In genomic region chr2:198053173-198053572, GRCh38 we compare ENCODE assay signal across 20 cellular contexts.
DNase-seq lines count a peak whose midpoint lies in the region; ATAC-seq and TF ChIP-seq lines count a peak whose summit lies in the region.
"Had no signal": no experiment of that assay in that cellular context is flagged by ENCODE, and none has a peak within 500 bp of the region (broad histone marks: within the 10 kb centered on the region; RNA-seq: fewer than 3 reads in every experiment).

No MANE protein-coding gene starts in this region.

- no peak overlapping the region for H3K4me3 Mint-ChIP-seq in T-cell
- H3K4me3 Mint-ChIP-seq: CD8-positive, alpha-beta T cell; GM23338 had no signal

- H3K36me3 Mint-ChIP-seq in T-cell, result peaks cover 6% of the 10 kb centered on the region
- H3K36me3 Mint-ChIP-seq: CD8-positive, alpha-beta T cell had no signal

- intact Hi-C loops in Right ventricle myocardium superior (cut with DNase I), result no loop called here
- intact Hi-C loops in left cardiac atrium (cut with DNase I), result no loop called here
- intact Hi-C loops in dorsolateral prefrontal cortex (cut with DNase I), result loop anchor here in 1 of 2 donors (10.0 kb wide), 1 partner anchor 248 kb away; the partner anchor contains the start of gene PLCL1

- H3K9me3 Mint-ChIP-seq in T-cell, result no peaks in the 10 kb centered on the region
- H3K9me3 Mint-ChIP-seq: CD8-positive, alpha-beta T cell; GM23338 had no signal

- H3K9me3 ChIP-seq in parathyroid adenoma (ENCODE audit: control insufficient read depth, low read length), result no peaks in the 10 kb centered on the region
- H3K9me3 ChIP-seq: HAP-1, Peyer's patch had no signal

- POLR2A ChIA-PET in T-cell (lab: Charles Lee), result no interaction called here

- TF ChIP-seq CTCF in dorsolateral prefrontal cortex (IDR thresholded peaks at IDR 0.05 in 54 of 56, conservative IDR thresholded peaks at IDR 0.05 in 2 of 56; ENCODE audit: low read depth in 1 of 56, partially characterized antibody in 56 of 56) (peak in 1 of 56 donors; percentile 10), parathyroid adenoma (IDR thresholded peaks at IDR 0.05) (no peak)

- H3K4me1 Mint-ChIP-seq in T-cell, result peaks cover 19 to 33% (median 30%) of the 10 kb centered on the region in 3 donors
- H3K4me1 Mint-ChIP-seq: GM23338 had no signal

- H3K36me3 ChIP-seq in parathyroid adenoma (ENCODE audit: control insufficient read depth, insufficient read depth, low read length), result no peaks in the 10 kb centered on the region
- H3K36me3 ChIP-seq: HAP-1, Peyer's patch had no signal

- H3K27ac ChIP-seq in dorsolateral prefrontal cortex (peak overlapping the region in 55 of 59 donors; percentile 4 to 83 (median 59)), parathyroid adenoma (no peak overlapping the region), substantia nigra (ENCODE audit: low read depth, low read length, poor library complexity, severe bottlenecking) (peak overlapping the region; percentile 71)
- H3K27ac ChIP-seq: Peyer's patch had no signal

- H2AFZ ChIP-seq in parathyroid adenoma, result peak overlapping the region; percentile 13
- H2AFZ ChIP-seq: GM23338 had no signal

- no peaks in the 10 kb centered on the region for H3K27me3 Mint-ChIP-seq in T-cell

- ATAC-seq in Right ventricle myocardium superior (ENCODE audit: poor library complexity) (peak; percentile 6), left cardiac atrium (no peak), T-cell (replicated peaks in 1 of 4) (no peak)
- ATAC-seq: CD8-positive, alpha-beta T cell; GM23338 had no signal

- CTCF ChIA-PET in T-cell (lab: Charles Lee), result interaction anchor here (1.0 to 1.6 kb wide), 4 partner anchors 201 to 244 kb away, joined by 3 to 5 read pairs (median 3); no protein-coding TSS in a partner anchor

- peaks cover 16% of the 10 kb centered on the region for H3K4me1 ChIP-seq in parathyroid adenoma
- H3K4me1 ChIP-seq: HAP-1, Peyer's patch had no signal

- no peak overlapping the region for H3K9ac ChIP-seq in parathyroid adenoma

- H3K27ac Mint-ChIP-seq in T-cell, result no peak overlapping the region
- H3K27ac Mint-ChIP-seq: CD8-positive, alpha-beta T cell; GM23338 had no signal

- H3K4me3 ChIP-seq in dorsolateral prefrontal cortex (no peak overlapping the region), parathyroid adenoma (ENCODE audit: low read depth, low read length) (no peak overlapping the region)
- H3K4me3 ChIP-seq: GM23338, HAP-1, Peyer's patch had no signal

- DNase-seq in Right ventricle myocardium superior (no peak), left cardiac atrium (no peak), dorsolateral prefrontal cortex (peak in 2 of 10 donors; percentile 43 to 46), substantia nigra (lab: John Stamatoyannopoulos, UW) (peak in 19 of 49 donors; percentile 3 to 69 (median 16)), T-cell (no peak), AG08395 (ENCODE audit: low spot score) (no peak)
- DNase-seq: 8988T; AML-193; C1 segment of cervical spinal cord; CD8-positive, alpha-beta T cell; DMS153; Kasumi-1; NCI-H1694; NCI-H2081; NCI-H2171 treated with DMSO at 0.1 percent for 48 hours; NCI-H524 treated with DMSO at 0.1 percent for 48 hours; Peyer's patch had no signal

- H3K27me3 ChIP-seq in dorsolateral prefrontal cortex (no peaks in the 10 kb centered on the region), parathyroid adenoma (ENCODE audit: control insufficient read depth, insufficient read depth, low read length) (no peaks in the 10 kb centered on the region)
- H3K27me3 ChIP-seq: Peyer's patch had no signal

- no peaks in the 10 kb centered on the region for H3K79me2 ChIP-seq in parathyroid adenoma

- no peak overlapping the region for H3K4me2 ChIP-seq in parathyroid adenoma (ENCODE audit: low read length)
- H3K4me2 ChIP-seq: GM23338 had no signal
